ENCODE assay signal across 1 cellular context in the genomic region with DNA sequence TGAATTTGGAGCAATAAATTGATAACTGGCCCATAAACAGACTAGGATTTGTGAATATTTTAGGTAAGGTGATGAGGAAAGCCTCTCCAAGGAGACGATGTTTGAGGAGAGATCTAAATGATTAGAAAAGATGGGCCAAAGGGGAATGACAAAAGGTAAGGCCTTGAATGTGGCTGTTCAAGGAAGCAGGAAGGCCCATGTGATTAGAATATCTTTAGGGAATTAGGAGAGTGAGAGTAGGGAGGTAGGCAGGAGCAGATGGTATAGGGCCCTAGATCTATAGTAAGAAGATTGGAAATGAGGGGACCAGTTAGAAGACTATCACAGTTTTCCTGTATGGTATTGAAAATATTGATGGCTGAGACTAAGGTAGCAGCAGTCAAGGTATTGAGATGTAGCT.
TF ChIP-seq lines count a peak whose summit lies in the region.

No MANE protein-coding gene starts in this region.

TF ChIP-seq in GM23338, 12 proteins besides CTCF, POLR2A, EP300 and RAD21 (continued from another document):
- TF ChIP-seq, protein P1, sequence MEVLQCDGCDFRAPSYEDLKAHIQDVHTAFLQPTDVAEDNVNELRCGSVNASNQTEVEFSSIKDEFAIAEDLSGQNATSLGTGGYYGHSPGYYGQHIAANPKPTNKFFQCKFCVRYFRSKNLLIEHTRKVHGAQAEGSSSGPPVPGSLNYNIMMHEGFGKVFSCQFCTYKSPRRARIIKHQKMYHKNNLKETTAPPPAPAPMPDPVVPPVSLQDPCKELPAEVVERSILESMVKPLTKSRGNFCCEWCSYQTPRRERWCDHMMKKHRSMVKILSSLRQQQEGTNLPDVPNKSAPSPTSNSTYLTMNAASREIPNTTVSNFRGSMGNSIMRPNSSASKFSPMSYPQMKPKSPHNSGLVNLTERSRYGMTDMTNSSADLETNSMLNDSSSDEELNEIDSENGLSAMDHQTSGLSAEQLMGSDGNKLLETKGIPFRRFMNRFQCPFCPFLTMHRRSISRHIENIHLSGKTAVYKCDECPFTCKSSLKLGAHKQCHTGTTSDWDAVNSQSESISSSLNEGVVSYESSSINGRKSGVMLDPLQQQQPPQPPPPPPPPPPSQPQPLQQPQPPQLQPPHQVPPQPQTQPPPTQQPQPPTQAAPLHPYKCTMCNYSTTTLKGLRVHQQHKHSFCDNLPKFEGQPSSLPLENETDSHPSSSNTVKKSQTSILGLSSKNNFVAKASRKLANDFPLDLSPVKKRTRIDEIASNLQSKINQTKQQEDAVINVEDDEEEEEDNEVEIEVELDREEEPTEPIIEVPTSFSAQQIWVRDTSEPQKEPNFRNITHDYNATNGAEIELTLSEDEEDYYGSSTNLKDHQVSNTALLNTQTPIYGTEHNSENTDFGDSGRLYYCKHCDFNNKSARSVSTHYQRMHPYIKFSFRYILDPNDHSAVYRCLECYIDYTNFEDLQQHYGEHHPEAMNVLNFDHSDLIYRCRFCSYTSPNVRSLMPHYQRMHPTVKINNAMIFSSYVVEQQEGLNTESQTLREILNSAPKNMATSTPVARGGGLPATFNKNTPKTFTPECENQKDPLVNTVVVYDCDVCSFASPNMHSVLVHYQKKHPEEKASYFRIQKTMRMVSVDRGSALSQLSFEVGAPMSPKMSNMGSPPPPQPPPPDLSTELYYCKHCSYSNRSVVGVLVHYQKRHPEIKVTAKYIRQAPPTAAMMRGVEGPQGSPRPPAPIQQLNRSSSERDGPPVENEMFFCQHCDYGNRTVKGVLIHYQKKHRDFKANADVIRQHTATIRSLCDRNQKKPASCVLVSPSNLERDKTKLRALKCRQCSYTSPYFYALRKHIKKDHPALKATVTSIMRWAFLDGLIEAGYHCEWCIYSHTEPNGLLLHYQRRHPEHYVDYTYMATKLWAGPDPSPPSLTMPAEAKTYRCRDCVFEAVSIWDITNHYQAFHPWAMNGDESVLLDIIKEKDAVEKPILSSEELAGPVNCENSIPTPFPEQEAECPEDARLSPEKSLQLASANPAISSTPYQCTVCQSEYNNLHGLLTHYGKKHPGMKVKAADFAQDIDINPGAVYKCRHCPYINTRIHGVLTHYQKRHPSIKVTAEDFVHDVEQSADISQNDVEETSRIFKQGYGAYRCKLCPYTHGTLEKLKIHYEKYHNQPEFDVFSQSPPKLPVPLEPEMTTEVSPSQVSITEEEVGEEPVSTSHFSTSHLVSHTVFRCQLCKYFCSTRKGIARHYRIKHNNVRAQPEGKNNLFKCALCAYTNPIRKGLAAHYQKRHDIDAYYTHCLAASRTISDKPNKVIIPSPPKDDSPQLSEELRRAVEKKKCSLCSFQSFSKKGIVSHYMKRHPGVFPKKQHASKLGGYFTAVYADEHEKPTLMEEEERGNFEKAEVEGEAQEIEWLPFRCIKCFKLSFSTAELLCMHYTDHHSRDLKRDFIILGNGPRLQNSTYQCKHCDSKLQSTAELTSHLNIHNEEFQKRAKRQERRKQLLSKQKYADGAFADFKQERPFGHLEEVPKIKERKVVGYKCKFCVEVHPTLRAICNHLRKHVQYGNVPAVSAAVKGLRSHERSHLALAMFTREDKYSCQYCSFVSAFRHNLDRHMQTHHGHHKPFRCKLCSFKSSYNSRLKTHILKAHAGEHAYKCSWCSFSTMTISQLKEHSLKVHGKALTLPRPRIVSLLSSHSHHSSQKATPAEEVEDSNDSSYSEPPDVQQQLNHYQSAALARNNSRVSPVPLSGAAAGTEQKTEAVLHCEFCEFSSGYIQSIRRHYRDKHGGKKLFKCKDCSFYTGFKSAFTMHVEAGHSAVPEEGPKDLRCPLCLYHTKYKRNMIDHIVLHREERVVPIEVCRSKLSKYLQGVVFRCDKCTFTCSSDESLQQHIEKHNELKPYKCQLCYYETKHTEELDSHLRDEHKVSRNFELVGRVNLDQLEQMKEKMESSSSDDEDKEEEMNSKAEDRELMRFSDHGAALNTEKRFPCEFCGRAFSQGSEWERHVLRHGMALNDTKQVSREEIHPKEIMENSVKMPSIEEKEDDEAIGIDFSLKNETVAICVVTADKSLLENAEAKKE (CRISPR knock-in tag; IDR thresholded peaks at IDR 0.05): no peak
TF ChIP-seq in GM23338: peak in this region for 0.
